In genomic region chr19:409006-409514, GRCh38 we compare ENCODE assay signal across 8 cellular contexts. TPM values are rescaled to one million over a fixed set of nuclear protein-coding genes. Genes with fewer than 3 reads are reported as not detected.
DNase-seq lines count a peak whose midpoint lies in the region; ATAC-seq and TF ChIP-seq lines count a peak whose summit lies in the region.

Gene C2CD4C (minus strand): TSS chr19:409147. CDS start chr19:408361, 786 bp downstream.

- H3K4me1 ChIP-seq in right atrium auricular region, result peaks cover 0 to 21% of the 10 kb centered on the region in 2 donors

- peak; percentile 70 for DNase-seq in activated effector memory CD4-positive, alpha-beta T cell treated with anti-CD3 and anti-CD28 coated beads, Interleukin-2, amount 50 U/mL, for 16 hours
- no peak for DNase-seq in activated effector memory CD4-positive, alpha-beta T cell treated with Interleukin-2 at 50 U/mL for 16 hours
- no peak for DNase-seq in activated T-helper 1 cell treated with anti-CD3 and anti-CD28 coated beads, Interleukin-12 subunit alpha, Interleukin-12 subunit beta, Interleukin-2, Interleukin-4 antibody, amounts not matched to agents 30 ng/mL and 10 ng/mL and 1 ng/mL, durations not matched to agents 14 hours and 24 hours and 36 hours (ENCODE audit: low spot score)
- DNase-seq in right atrium auricular region (ENCODE audit: low spot score), result no peak
- DNase-seq in skeletal muscle cell (ENCODE audit: low read depth), result no peak
- no peak for DNase-seq in middle frontal gyrus (ENCODE audit: extremely low spot score, low spot score)
- DNase-seq in GF-D8 (lab: John Stamatoyannopoulos, UW), result no peak

- H3K9me3 ChIP-seq in right atrium auricular region, result no peaks in the 10 kb centered on the region

- peak within 1 kb of the TSS; percentile 36 for H3K27ac Mint-ChIP-seq in activated T-helper 1 cell treated with anti-CD3 and anti-CD28 coated beads, Interleukin-12 subunit alpha, Interleukin-12 subunit beta, Interleukin-2, Interleukin-4 antibody, amounts not matched to agents 30 ng/mL and 10 ng/mL and 1 ng/mL, durations not matched to agents 14 hours and 24 hours and 36 hours

- H3K4me3 Mint-ChIP-seq in activated T-helper 1 cell treated with anti-CD3 and anti-CD28 coated beads, Interleukin-12 subunit alpha, Interleukin-12 subunit beta, Interleukin-2, Interleukin-4 antibody, amounts not matched to agents 30 ng/mL and 10 ng/mL and 1 ng/mL, durations not matched to agents 14 hours and 24 hours and 36 hours, result peak within 1 kb of the TSS; percentile 60

- H3K36me3 Mint-ChIP-seq in activated T-helper 1 cell treated with anti-CD3 and anti-CD28 coated beads, Interleukin-12 subunit alpha, Interleukin-12 subunit beta, Interleukin-2, Interleukin-4 antibody, amounts not matched to agents 30 ng/mL and 10 ng/mL and 1 ng/mL, durations not matched to agents 14 hours and 24 hours and 36 hours (ENCODE audit: low read depth), result no peaks in the 10 kb centered on the region

- H3K27me3 Mint-ChIP-seq in activated T-helper 1 cell treated with anti-CD3 and anti-CD28 coated beads, Interleukin-12 subunit alpha, Interleukin-12 subunit beta, Interleukin-2, Interleukin-4 antibody, amounts not matched to agents 30 ng/mL and 10 ng/mL and 1 ng/mL, durations not matched to agents 14 hours and 24 hours and 36 hours (ENCODE audit: insufficient read depth), result peaks cover 6% of the 10 kb centered on the region

- H3K36me3 ChIP-seq in right atrium auricular region, result no peaks in the 10 kb centered on the region

- H3K4me3 ChIP-seq in right atrium auricular region (peak within 1 kb of the TSS; percentile 41 to 53), skeletal muscle cell (ENCODE audit: low read depth, low read length) (peak within 1 kb of the TSS; percentile 31)

- H3K27me3 ChIP-seq in right atrium auricular region, result peaks cover 0 to 11% of the 10 kb centered on the region in 2 donors

- intact Hi-C loops in activated T-helper 1 cell treated with anti-CD3 and anti-CD28 coated beads, Interleukin-12 subunit alpha, Interleukin-12 subunit beta, Interleukin-2, Interleukin-4 antibody, amounts not matched to agents 30 ng/mL and 10 ng/mL and 1 ng/mL, durations not matched to agents 14 hours and 24 hours and 36 hours (cut with micrococcal nuclease), result no loop called here

- no peak for ATAC-seq in GM18870 (IDR thresholded peaks at IDR 0.05; ENCODE audit: unreplicated experiment)

- H3K4me1 Mint-ChIP-seq in activated T-helper 1 cell treated with anti-CD3 and anti-CD28 coated beads, Interleukin-12 subunit alpha, Interleukin-12 subunit beta, Interleukin-2, Interleukin-4 antibody, amounts not matched to agents 30 ng/mL and 10 ng/mL and 1 ng/mL, durations not matched to agents 14 hours and 24 hours and 36 hours (ENCODE audit: low read depth), result peaks cover 5% of the 10 kb centered on the region

- H3K27ac ChIP-seq in right atrium auricular region, result no peak within 1 kb of the TSS

- H3K9me3 Mint-ChIP-seq in activated T-helper 1 cell treated with anti-CD3 and anti-CD28 coated beads, Interleukin-12 subunit alpha, Interleukin-12 subunit beta, Interleukin-2, Interleukin-4 antibody, amounts not matched to agents 30 ng/mL and 10 ng/mL and 1 ng/mL, durations not matched to agents 14 hours and 24 hours and 36 hours, result no peaks in the 10 kb centered on the region

- TF ChIP-seq CTCF in right atrium auricular region (IDR thresholded peaks at IDR 0.05), result no peak

RNA-seq across cellular contexts. Expression of gene C2CD4C, which starts in this region (rescaled TPM):
- 0.08 and 0.15 TPM in 2 replicates for total RNA-seq in activated T-helper 1 cell treated with anti-CD3 and anti-CD28 coated beads, Interleukin-12 subunit alpha, Interleukin-12 subunit beta, Interleukin-2, Interleukin-4 antibody, amounts not matched to agents 30 ng/mL and 10 ng/mL and 1 ng/mL, durations not matched to agents 14 hours and 24 hours and 36 hours
- under 1 TPM; 0.26 to 0.55 TPM for total RNA-seq in right atrium auricular region
